In the genomic region with DNA sequence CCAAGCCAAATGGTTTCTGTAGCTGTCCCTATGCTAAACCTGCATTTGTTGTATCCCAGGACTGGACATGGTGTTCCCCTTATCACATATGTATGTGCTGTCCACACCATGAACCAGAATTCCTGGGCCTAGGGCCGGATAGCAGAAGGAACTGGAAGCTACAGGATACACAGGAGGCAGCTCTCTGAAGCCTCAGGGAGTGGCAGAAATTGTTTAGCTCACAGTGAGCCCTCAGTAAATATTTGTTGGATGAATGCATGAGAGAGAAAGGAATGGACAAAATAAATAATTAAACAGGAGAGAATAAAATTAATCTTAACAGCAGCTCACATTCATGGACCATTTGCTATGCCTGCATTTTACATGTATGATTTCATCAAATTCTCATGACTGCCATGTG, we compare ENCODE assay signal across 10 cellular contexts. TPM values are rescaled to one million over a fixed set of nuclear protein-coding genes. Genes with fewer than 3 reads are reported as not detected.
DNase-seq lines count a peak whose midpoint lies in the region; ATAC-seq and TF ChIP-seq lines count a peak whose summit lies in the region.
"Had no signal": no experiment of that assay in that cellular context is flagged by ENCODE, and none has a peak within 500 bp of the region (broad histone marks: within the 10 kb centered on the region; RNA-seq: fewer than 3 reads in every experiment).

No MANE protein-coding gene starts in this region.

- ATAC-seq in foreskin keratinocyte (no peak), GM18498 (IDR thresholded peaks at IDR 0.05; ENCODE audit: unreplicated experiment) (no peak)
- ATAC-seq: stimulated activated naive B cell treated with anti-CD40 and anti-IgM and Interleukin-4, amounts not matched to agents 10 μg/mL and 1 μg/mL and 100 μg/mL, for 72 hours had no signal

- H3K27ac ChIP-seq in foreskin keratinocyte, result peak overlapping the region; percentile 63

- no peak for TF ChIP-seq CTCF in WI38 (IDR thresholded peaks at IDR 0.05; ENCODE audit: low read depth, low read length)
- no peak for TF ChIP-seq CTCF in foreskin keratinocyte (conservative IDR thresholded peaks at IDR 0.05)
- TF ChIP-seq CTCF in type B pancreatic cell (conservative IDR thresholded peaks at IDR 0.05), result no peak

- no peaks in the 10 kb centered on the region for H3K9me3 Mint-ChIP-seq in activated naive CD4-positive, alpha-beta T cell treated with anti-CD3 and anti-CD28 coated beads, Interleukin-2, amount 10 ng/mL, durations not matched to agents 7 days and 5 days
- H3K9me3 Mint-ChIP-seq in type B pancreatic cell, result no peaks in the 10 kb centered on the region
- H3K9me3 Mint-ChIP-seq: stimulated activated naive B cell treated with anti-CD40 and anti-IgM and Interleukin-4, amounts not matched to agents 10 μg/mL and 1 μg/mL and 100 μg/mL, for 72 hours had no signal

- DNase-seq in activated naive CD4-positive, alpha-beta T cell treated with anti-CD3 and anti-CD28 coated beads, Interleukin-2, amount 10 ng/mL, durations not matched to agents 7 days and 5 days, result no peak
- DNase-seq in activated naive CD4-positive, alpha-beta T cell treated with Interleukin-2 at 50 U/mL for 16 hours, result no peak
- DNase-seq in foreskin keratinocyte (peak in 1 of 2 donors; percentile 64), type B pancreatic cell (ENCODE audit: extremely low spot score, unreplicated experiment) (no peak), NCI-H446 treated with DMSO at 0.1 percent for 48 hours (lab: John Stamatoyannopoulos, UW) (no peak), T1000 (lab: John Stamatoyannopoulos, UW) (no peak)
- DNase-seq: NCI-H1930; stimulated activated naive B cell treated with anti-CD40 and anti-IgM and Interleukin-4, amounts not matched to agents 10 μg/mL and 1 μg/mL and 100 μg/mL, for 72 hours had no signal

- no peaks in the 10 kb centered on the region for H3K27me3 Mint-ChIP-seq in activated naive CD4-positive, alpha-beta T cell treated with anti-CD3 and anti-CD28 coated beads, Interleukin-2, amount 10 ng/mL, durations not matched to agents 7 days and 5 days
- no peaks in the 10 kb centered on the region for H3K27me3 Mint-ChIP-seq in type B pancreatic cell
- H3K27me3 Mint-ChIP-seq: stimulated activated naive B cell treated with anti-CD40 and anti-IgM and Interleukin-4, amounts not matched to agents 10 μg/mL and 1 μg/mL and 100 μg/mL, for 72 hours had no signal

- H3K27ac Mint-ChIP-seq in activated naive CD4-positive, alpha-beta T cell treated with anti-CD3 and anti-CD28 coated beads, Interleukin-2, amount 10 ng/mL, durations not matched to agents 7 days and 5 days, result peak overlapping the region; percentile 88
- peak overlapping the region; percentile 92 for H3K27ac Mint-ChIP-seq in type B pancreatic cell
- H3K27ac Mint-ChIP-seq: stimulated activated naive B cell treated with anti-CD40 and anti-IgM and Interleukin-4, amounts not matched to agents 10 μg/mL and 1 μg/mL and 100 μg/mL, for 72 hours had no signal

- H3K4me3 ChIP-seq in WI38 (ENCODE audit: low read depth, low read length), result peak overlapping the region; percentile 54

- H3K4me1 Mint-ChIP-seq in activated naive CD4-positive, alpha-beta T cell treated with anti-CD3 and anti-CD28 coated beads, Interleukin-2, amount 10 ng/mL, durations not matched to agents 7 days and 5 days, result peaks cover 73% of the 10 kb centered on the region
- H3K4me1 Mint-ChIP-seq in type B pancreatic cell (ENCODE audit: unreplicated experiment), result peaks cover 32% of the 10 kb centered on the region

- H3K4me3 Mint-ChIP-seq in activated naive CD4-positive, alpha-beta T cell treated with anti-CD3 and anti-CD28 coated beads, Interleukin-2, amount 10 ng/mL, durations not matched to agents 7 days and 5 days, result peak overlapping the region; percentile 86
- peak overlapping the region; percentile 97 for H3K4me3 Mint-ChIP-seq in type B pancreatic cell

- peaks cover 44% of the 10 kb centered on the region for H3K36me3 Mint-ChIP-seq in activated naive CD4-positive, alpha-beta T cell treated with anti-CD3 and anti-CD28 coated beads, Interleukin-2, amount 10 ng/mL, durations not matched to agents 7 days and 5 days
- H3K36me3 Mint-ChIP-seq in type B pancreatic cell, result peaks cover 8% of the 10 kb centered on the region

- CTCF ChIA-PET in activated naive CD4-positive, alpha-beta T cell treated with anti-CD3 and anti-CD28 coated beads, Interleukin-2, amount 10 ng/mL, durations not matched to agents 7 days and 5 days (lab: Charles Lee), result interaction anchor here (1.0 to 5.4 kb wide), 11 partner anchors 12 to 216 kb away, joined by 3 to 72 read pairs (median 4); no protein-coding TSS in a partner anchor

- H3K27me3 ChIP-seq in foreskin keratinocyte, result no peaks in the 10 kb centered on the region

- H3K4me1 ChIP-seq in foreskin keratinocyte, result peaks cover 17% of the 10 kb centered on the region

RNA-seq across cellular contexts. Expression of a gene that starts 2.1 kb away (rescaled TPM):
- total RNA-seq in foreskin keratinocyte (42.6 and 46.6 TPM in 2 replicates), type B pancreatic cell (ENCODE audit: low replicate concordance) (17.5 and 21.3 TPM in 2 replicates)
- polyA plus RNA-seq in foreskin keratinocyte, result 18.7 and 20.3 TPM in 2 replicates

RNA-seq across cellular contexts. Expression of a gene that starts 4.1 kb away (rescaled TPM):
- total RNA-seq in foreskin keratinocyte, result 13.2 and 16.4 TPM in 2 replicates
- polyA plus RNA-seq in foreskin keratinocyte, result 12.5 and 14.0 TPM in 2 replicates
- total RNA-seq in type B pancreatic cell (ENCODE audit: low replicate concordance), result 7.2 and 8.7 TPM in 2 replicates
